Comparison of ENCODE assay signal across 1 cellular context in genomic region chr9:24616858-24617257, GRCh38.
TF ChIP-seq lines count a peak whose summit lies in the region.

No MANE protein-coding gene starts in this region.

TF ChIP-seq in GM23338, 12 proteins besides CTCF, POLR2A, EP300 and RAD21 (continued from another document):
- TF ChIP-seq REST (IDR thresholded peaks at IDR 0.05; ENCODE audit: unreplicated experiment) (no peak), EZH2 (IDR thresholded peaks at IDR 0.05; ENCODE audit: low read depth, unreplicated experiment) (no peak)
